11 cellular contexts compared by ENCODE assay signal in the genomic region with DNA sequence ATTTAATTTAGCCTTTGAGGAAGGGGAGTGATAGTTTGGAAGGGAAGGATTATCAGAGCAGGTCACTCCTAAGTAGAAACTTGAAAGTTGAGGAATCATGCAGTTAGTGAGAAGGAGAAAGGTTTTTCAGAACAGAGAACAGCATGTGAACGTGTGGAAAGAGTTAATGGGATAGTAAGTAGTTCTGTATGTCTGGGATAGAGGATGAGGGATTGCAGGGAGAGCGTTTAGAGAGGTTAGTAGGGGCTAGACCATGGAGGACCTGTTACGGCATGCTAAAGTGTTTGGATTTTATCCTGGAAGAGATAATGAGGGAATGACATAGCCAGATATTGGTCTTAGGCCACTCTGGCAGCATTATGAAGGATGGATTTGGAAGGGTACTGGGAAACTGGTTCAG. TPM values are rescaled to one million over a fixed set of nuclear protein-coding genes. Genes with fewer than 3 reads are reported as not detected.
DNase-seq lines count a peak whose midpoint lies in the region; ATAC-seq and TF ChIP-seq lines count a peak whose summit lies in the region.
"Had no signal": no experiment of that assay in that cellular context is flagged by ENCODE, and none has a peak within 500 bp of the region (broad histone marks: within the 10 kb centered on the region; RNA-seq: fewer than 3 reads in every experiment).

No MANE protein-coding gene starts in this region.

- no peak overlapping the region for H3K27ac Mint-ChIP-seq in T-helper 1 cell treated with Interleukin-12 subunit alpha and Interleukin-12 subunit beta and Interleukin-4 antibody, amounts not matched to agents 30 μg/mL and 1 μg/mL, for 36 hours
- no peak overlapping the region for H3K27ac Mint-ChIP-seq in chondrocyte (ENCODE audit: unreplicated experiment)

- H3K36me3 ChIP-seq in Loucy (ENCODE audit: insufficient read depth, low read length) (no peaks in the 10 kb centered on the region), neuron (ENCODE audit: insufficient read depth, low read length) (no peaks in the 10 kb centered on the region)
- H3K36me3 ChIP-seq: transverse colon had no signal

- DNase-seq in T-helper 1 cell: no peak
- DNase-seq in chondrocyte (ENCODE audit: low spot score): no peak
- DNase-seq in NCI-H2081 (lab: John Stamatoyannopoulos, UW): no peak
- no peak for DNase-seq in DMS 273 treated with DMSO at 0.1 percent for 48 hours (lab: John Stamatoyannopoulos, UW)
- DNase-seq: NCI-H748 treated with DMSO at 0.1 percent for 48 hours; stimulated activated CD4-positive, alpha-beta T cell treated with anti-CD3 and anti-CD28 coated beads, Interleukin-4, amount 100 ng/mL, for 1 hour; transverse colon had no signal

- no peak for ATAC-seq in GM18502 (IDR thresholded peaks at IDR 0.05; ENCODE audit: poor library complexity, unreplicated experiment)

- no peak for TF ChIP-seq CTCF in Loucy (conservative IDR thresholded peaks at IDR 0.05; ENCODE audit: low read length)
- no peak for TF ChIP-seq CTCF in chondrocyte (IDR thresholded peaks at IDR 0.05)

- H3K79me2 ChIP-seq in Loucy (ENCODE audit: insufficient read depth, low read length): peaks cover 66% of the 10 kb centered on the region

- H3F3A ChIP-seq in Loucy (ENCODE audit: low read depth): no peaks in the 10 kb centered on the region

- H3K4me3 ChIP-seq in Loucy (ENCODE audit: low read length, poor library complexity, severe bottlenecking) (peak overlapping the region; percentile 99), neuron (ENCODE audit: low read length) (peak overlapping the region; percentile 85)

- peaks cover 26% of the 10 kb centered on the region for H3K36me3 Mint-ChIP-seq in T-helper 1 cell treated with Interleukin-12 subunit alpha and Interleukin-12 subunit beta and Interleukin-4 antibody, amounts not matched to agents 30 μg/mL and 1 μg/mL, for 36 hours (ENCODE audit: low read depth)
- H3K36me3 Mint-ChIP-seq in chondrocyte (ENCODE audit: low read depth): peaks cover 3% of the 10 kb centered on the region

- peaks cover 41% of the 10 kb centered on the region for H3K4me1 Mint-ChIP-seq in T-helper 1 cell treated with Interleukin-12 subunit alpha and Interleukin-12 subunit beta and Interleukin-4 antibody, amounts not matched to agents 30 μg/mL and 1 μg/mL, for 36 hours (ENCODE audit: low read depth)
- peaks cover 54% of the 10 kb centered on the region for H3K4me1 Mint-ChIP-seq in chondrocyte (ENCODE audit: low read depth)

- H3K27me3 ChIP-seq in Loucy (ENCODE audit: insufficient read depth, low read length, poor library complexity, severe bottlenecking) (peaks cover 14% of the 10 kb centered on the region), neuron (ENCODE audit: insufficient read depth, low read length) (no peaks in the 10 kb centered on the region)
- H3K27me3 ChIP-seq: transverse colon had no signal

- peaks cover under 1% of the 10 kb centered on the region for H3K9me3 Mint-ChIP-seq in T-helper 1 cell treated with Interleukin-12 subunit alpha and Interleukin-12 subunit beta and Interleukin-4 antibody, amounts not matched to agents 30 μg/mL and 1 μg/mL, for 36 hours
- peaks cover 18% of the 10 kb centered on the region for H3K9me3 Mint-ChIP-seq in chondrocyte (ENCODE audit: low read depth)

- H4K20me1 ChIP-seq in Loucy (ENCODE audit: insufficient read depth, low read length, poor library complexity, severe bottlenecking): peaks cover 57% of the 10 kb centered on the region

- H2AFZ ChIP-seq in Loucy (ENCODE audit: low read length): no peak overlapping the region
- H2AFZ ChIP-seq in neuron (ENCODE audit: low read depth, low read length): no peak overlapping the region

- H3K9ac ChIP-seq in Loucy (ENCODE audit: low read depth, low read length, poor library complexity, severe bottlenecking): peak overlapping the region; percentile 97

- peak overlapping the region; percentile 97 for H3K4me3 Mint-ChIP-seq in T-helper 1 cell treated with Interleukin-12 subunit alpha and Interleukin-12 subunit beta and Interleukin-4 antibody, amounts not matched to agents 30 μg/mL and 1 μg/mL, for 36 hours
- H3K4me3 Mint-ChIP-seq in chondrocyte (ENCODE audit: unreplicated experiment): peak overlapping the region; percentile 91

- H3K9me2 ChIP-seq in Loucy (replicated peaks; ENCODE audit: low read depth, low read length): no peaks in the 10 kb centered on the region

- peaks cover 58% of the 10 kb centered on the region for H3K4me1 ChIP-seq in Loucy (ENCODE audit: insufficient read depth, low read length, poor library complexity, severe bottlenecking)
- peaks cover 12% of the 10 kb centered on the region for H3K4me1 ChIP-seq in neuron (ENCODE audit: insufficient read depth, low read length)

- peaks cover 3% of the 10 kb centered on the region; the same call in 1 of the 2 replicates for H3K9me3 ChIP-seq in Loucy (ENCODE audit: insufficient read depth, low read depth, low read length)
- H3K9me3 ChIP-seq in neuron (ENCODE audit: low read length): peaks cover 11% of the 10 kb centered on the region
- H3K9me3 ChIP-seq: transverse colon had no signal

- H3K4me2 ChIP-seq in Loucy (ENCODE audit: low read depth, low read length, poor library complexity, severe bottlenecking): peak overlapping the region; percentile 94

- peaks cover 3% of the 10 kb centered on the region for H3K27me3 Mint-ChIP-seq in T-helper 1 cell treated with Interleukin-12 subunit alpha and Interleukin-12 subunit beta and Interleukin-4 antibody, amounts not matched to agents 30 μg/mL and 1 μg/mL, for 36 hours (ENCODE audit: low read depth)
- H3K27me3 Mint-ChIP-seq in chondrocyte (ENCODE audit: low read depth): no peaks in the 10 kb centered on the region

RNA-seq across cellular contexts. Expression of gene ZNF512, which starts 1.8 kb away (rescaled TPM):
- total RNA-seq in chondrocyte: 27.8 to 34.7 TPM (median 29.5 TPM) in 3 replicates

RNA-seq across cellular contexts. Expression of gene CCDC121, which starts 44.2 kb away (rescaled TPM):
- 1.6 to 2.7 TPM (median 1.7 TPM) in 3 replicates for total RNA-seq in chondrocyte

RNA-seq across cellular contexts. Expression of gene GPN1, which starts 44.3 kb away (rescaled TPM):
- 24.1 to 31.0 TPM (median 26.5 TPM) in 3 replicates for total RNA-seq in chondrocyte
